ENCODE assay signal across 8 cellular contexts in genomic region chr11:43579919-43580276, GRCh38.
DNase-seq lines count a peak whose midpoint lies in the region; ATAC-seq lines count a peak whose summit lies in the region.

No MANE protein-coding gene starts in this region.

- DNase-seq in activated T-cell treated with anti-CD3 and anti-CD28 coated beads, Interleukin-2, amount 50 U/mL, for 24 hours = no peak
- DNase-seq in activated T-cell treated with anti-CD3 and anti-CD28 coated beads for 4 hours (no peak), HuH-7.5 (ENCODE audit: low spot score) (no peak)
- no peak for DNase-seq in activated T-helper 1 cell treated with anti-CD3 and anti-CD28 coated beads, Interleukin-12 subunit alpha, Interleukin-12 subunit beta, Interleukin-2, Interleukin-4 antibody, amounts not matched to agents 30 ng/mL and 10 ng/mL and 1 ng/mL, durations not matched to agents 14 hours and 24 hours and 36 hours (ENCODE audit: low spot score)
- no peak for DNase-seq in stimulated activated naive CD4-positive, alpha-beta T cell treated with Interleukin-2 at 50 U/mL for 16 hours (lab: John Stamatoyannopoulos, UW)

- peaks cover 97% of the 10 kb centered on the region for H3K27me3 Mint-ChIP-seq in activated T-cell treated with anti-CD3 and anti-CD28 coated beads, Interleukin-2, amount 50 U/mL, for 24 hours
- peaks cover 79% of the 10 kb centered on the region for H3K27me3 Mint-ChIP-seq in activated T-helper 1 cell treated with anti-CD3 and anti-CD28 coated beads, Interleukin-12 subunit alpha, Interleukin-12 subunit beta, Interleukin-2, Interleukin-4 antibody, amounts not matched to agents 30 ng/mL and 10 ng/mL and 1 ng/mL, durations not matched to agents 14 hours and 24 hours and 36 hours (ENCODE audit: insufficient read depth)

- H3K4me3 Mint-ChIP-seq in activated T-cell treated with anti-CD3 and anti-CD28 coated beads, Interleukin-2, amount 50 U/mL, for 24 hours = peak overlapping the region; percentile 70
- H3K4me3 Mint-ChIP-seq in activated T-helper 1 cell treated with anti-CD3 and anti-CD28 coated beads, Interleukin-12 subunit alpha, Interleukin-12 subunit beta, Interleukin-2, Interleukin-4 antibody, amounts not matched to agents 30 ng/mL and 10 ng/mL and 1 ng/mL, durations not matched to agents 14 hours and 24 hours and 36 hours = no peak overlapping the region

- peaks cover 55% of the 10 kb centered on the region for H3K4me1 Mint-ChIP-seq in activated T-cell treated with anti-CD3 and anti-CD28 coated beads, Interleukin-2, amount 50 U/mL, for 24 hours (ENCODE audit: low read depth)
- peaks cover 10% of the 10 kb centered on the region for H3K4me1 Mint-ChIP-seq in activated T-helper 1 cell treated with anti-CD3 and anti-CD28 coated beads, Interleukin-12 subunit alpha, Interleukin-12 subunit beta, Interleukin-2, Interleukin-4 antibody, amounts not matched to agents 30 ng/mL and 10 ng/mL and 1 ng/mL, durations not matched to agents 14 hours and 24 hours and 36 hours (ENCODE audit: low read depth)

- H3K36me3 Mint-ChIP-seq in activated T-cell treated with anti-CD3 and anti-CD28 coated beads, Interleukin-2, amount 50 U/mL, for 24 hours (ENCODE audit: low read depth) = no peaks in the 10 kb centered on the region
- no peaks in the 10 kb centered on the region for H3K36me3 Mint-ChIP-seq in activated T-helper 1 cell treated with anti-CD3 and anti-CD28 coated beads, Interleukin-12 subunit alpha, Interleukin-12 subunit beta, Interleukin-2, Interleukin-4 antibody, amounts not matched to agents 30 ng/mL and 10 ng/mL and 1 ng/mL, durations not matched to agents 14 hours and 24 hours and 36 hours (ENCODE audit: low read depth)

- H3K27ac Mint-ChIP-seq in activated T-cell treated with anti-CD3 and anti-CD28 coated beads, Interleukin-2, amount 50 U/mL, for 24 hours = no peak overlapping the region
- H3K27ac Mint-ChIP-seq in activated T-helper 1 cell treated with anti-CD3 and anti-CD28 coated beads, Interleukin-12 subunit alpha, Interleukin-12 subunit beta, Interleukin-2, Interleukin-4 antibody, amounts not matched to agents 30 ng/mL and 10 ng/mL and 1 ng/mL, durations not matched to agents 14 hours and 24 hours and 36 hours = peak overlapping the region; percentile 23

- H3K36me3 ChIP-seq in stomach smooth muscle (ENCODE audit: control insufficient read depth in 2 of 2, insufficient read depth in 2 of 2, low read length in 2 of 2) = no peaks in the 10 kb centered on the region

- H3K9ac ChIP-seq in stomach smooth muscle (ENCODE audit: low read length in 2 of 2) = no peak overlapping the region

- ATAC-seq in HG03139 (IDR thresholded peaks at IDR 0.05; ENCODE audit: unreplicated experiment) = no peak

- peaks cover 80 to 85% of the 10 kb centered on the region in 2 donors for H3K27me3 ChIP-seq in stomach smooth muscle (ENCODE audit: control insufficient read depth in 1 of 2, insufficient read depth in 2 of 2, low read length in 2 of 2)

- H3K4me1 ChIP-seq in stomach smooth muscle (ENCODE audit: control insufficient read depth, insufficient read depth, low read length) = peaks cover 44% of the 10 kb centered on the region

- H3K27ac ChIP-seq in stomach smooth muscle (ENCODE audit: low read length) = no peak overlapping the region

- intact Hi-C loops in activated T-helper 1 cell treated with anti-CD3 and anti-CD28 coated beads, Interleukin-12 subunit alpha, Interleukin-12 subunit beta, Interleukin-2, Interleukin-4 antibody, amounts not matched to agents 30 ng/mL and 10 ng/mL and 1 ng/mL, durations not matched to agents 14 hours and 24 hours and 36 hours (cut with micrococcal nuclease) = loop anchor here (2.0 to 5.0 kb wide), 3 partner anchors 272 to 733 kb away; partner anchors contain the start of gene C11orf96

- H3K4me3 ChIP-seq in iPS-18c (ENCODE audit: insufficient read depth, low read depth, low read length) = peak overlapping the region; percentile 73
- peak overlapping the region; percentile 65 to 66 for H3K4me3 ChIP-seq in stomach smooth muscle (ENCODE audit: low read length in 2 of 2)

- no peaks in the 10 kb centered on the region for H3K9me3 Mint-ChIP-seq in activated T-cell treated with anti-CD3 and anti-CD28 coated beads, Interleukin-2, amount 50 U/mL, for 24 hours
- H3K9me3 Mint-ChIP-seq in activated T-helper 1 cell treated with anti-CD3 and anti-CD28 coated beads, Interleukin-12 subunit alpha, Interleukin-12 subunit beta, Interleukin-2, Interleukin-4 antibody, amounts not matched to agents 30 ng/mL and 10 ng/mL and 1 ng/mL, durations not matched to agents 14 hours and 24 hours and 36 hours = no peaks in the 10 kb centered on the region

- H3K9me3 ChIP-seq in iPS-18c (ENCODE audit: control insufficient read depth, insufficient read depth, low read length) (peaks cover 2% of the 10 kb centered on the region), stomach smooth muscle (ENCODE audit: control insufficient read depth in 2 of 2, low read length in 2 of 2) (peaks cover 0 to 3% of the 10 kb centered on the region in 2 donors)
